15 cellular contexts compared by ENCODE assay signal in genomic region chr19:51738523-51738922, GRCh38. TPM values are rescaled to one million over a fixed set of nuclear protein-coding genes. Genes with fewer than 3 reads are reported as not detected.
"Had no signal": no experiment of that assay in that cellular context is flagged by ENCODE, and none has a peak within 500 bp of the region (broad histone marks: within the 10 kb centered on the region; RNA-seq: fewer than 3 reads in every experiment).

No MANE protein-coding gene starts in this region.

RNA-seq across cellular contexts. Expression of gene FPR1, which starts 13.2 kb away (rescaled TPM):
- total RNA-seq: activated CD4-positive, alpha-beta memory T cell treated with anti-CD3 and anti-CD28 coated beads for 36 hours; activated CD4-positive, alpha-beta memory T cell treated with anti-CD3 and anti-CD28 coated beads, Interleukin-2, amount 10 ng/mL, durations not matched to agents 7 days and 5 days; activated CD4-positive, alpha-beta T cell treated with anti-CD3 and anti-CD28 coated beads for 36 hours; activated CD4-positive, alpha-beta T cell treated with anti-CD3 and anti-CD28 coated beads, Interleukin-2, amount 10 ng/mL, durations not matched to agents 24 days and 14 days; activated CD4-positive, alpha-beta T cell treated with anti-CD3 and anti-CD28 coated beads, Interleukin-2, amount 10 ng/mL, durations not matched to agents 7 days and 5 days; activated CD8-positive, alpha-beta memory T cell treated with anti-CD3 and anti-CD28 coated beads for 36 hours; activated CD8-positive, alpha-beta memory T cell treated with anti-CD3 and anti-CD28 coated beads, Interleukin-2, amount 10 ng/mL, durations not matched to agents 7 days and 5 days; activated CD8-positive, alpha-beta T cell treated with anti-CD3 and anti-CD28 coated beads for 36 hours; activated CD8-positive, alpha-beta T cell treated with anti-CD3 and anti-CD28 coated beads, Interleukin-2, amount 10 ng/mL, durations not matched to agents 7 days and 5 days; T-helper 1 cell treated with Interleukin-12 subunit alpha and Interleukin-12 subunit beta and Interleukin-4 antibody, amounts not matched to agents 30 ng/mL and 1 ng/mL, for 36 hours; T-helper 2 cell treated with Interferon-gamma antibody and Interleukin-4, amounts not matched to agents 100 ng/mL and 5 ng/mL, for 36 hours had no signal

RNA-seq across cellular contexts. Expression of gene HAS1, which starts 14.7 kb away (rescaled TPM):
- total RNA-seq: activated B cell treated with CpG ODN at 0.5 μM for 24 hours; activated CD4-positive, alpha-beta memory T cell treated with anti-CD3 and anti-CD28 coated beads for 36 hours; activated CD4-positive, alpha-beta memory T cell treated with anti-CD3 and anti-CD28 coated beads, Interleukin-2, amount 10 ng/mL, durations not matched to agents 7 days and 5 days; activated CD4-positive, alpha-beta T cell treated with anti-CD3 and anti-CD28 coated beads for 36 hours; activated CD4-positive, alpha-beta T cell treated with anti-CD3 and anti-CD28 coated beads, Interleukin-2, amount 10 ng/mL, durations not matched to agents 24 days and 14 days; activated CD4-positive, alpha-beta T cell treated with anti-CD3 and anti-CD28 coated beads, Interleukin-2, amount 10 ng/mL, durations not matched to agents 7 days and 5 days; activated CD8-positive, alpha-beta memory T cell treated with anti-CD3 and anti-CD28 coated beads for 36 hours; activated CD8-positive, alpha-beta memory T cell treated with anti-CD3 and anti-CD28 coated beads, Interleukin-2, amount 10 ng/mL, durations not matched to agents 7 days and 5 days; activated CD8-positive, alpha-beta T cell treated with anti-CD3 and anti-CD28 coated beads for 36 hours; activated CD8-positive, alpha-beta T cell treated with anti-CD3 and anti-CD28 coated beads, Interleukin-2, amount 10 ng/mL, durations not matched to agents 7 days and 5 days; T-cell; T-helper 1 cell treated with Interleukin-12 subunit alpha and Interleukin-12 subunit beta and Interleukin-4 antibody, amounts not matched to agents 30 ng/mL and 1 ng/mL, for 36 hours; T-helper 17 cell; T-helper 2 cell treated with Interferon-gamma antibody and Interleukin-4, amounts not matched to agents 100 ng/mL and 5 ng/mL, for 36 hours had no signal

RNA-seq across cellular contexts. Expression of gene FPR2, which starts 22.5 kb away (rescaled TPM):
- total RNA-seq: activated B cell treated with CpG ODN at 0.5 μM for 24 hours; activated CD4-positive, alpha-beta memory T cell treated with anti-CD3 and anti-CD28 coated beads for 36 hours; activated CD4-positive, alpha-beta memory T cell treated with anti-CD3 and anti-CD28 coated beads, Interleukin-2, amount 10 ng/mL, durations not matched to agents 7 days and 5 days; activated CD4-positive, alpha-beta T cell treated with anti-CD3 and anti-CD28 coated beads for 36 hours; activated CD4-positive, alpha-beta T cell treated with anti-CD3 and anti-CD28 coated beads, Interleukin-2, amount 10 ng/mL, durations not matched to agents 24 days and 14 days; activated CD4-positive, alpha-beta T cell treated with anti-CD3 and anti-CD28 coated beads, Interleukin-2, amount 10 ng/mL, durations not matched to agents 7 days and 5 days; activated CD8-positive, alpha-beta memory T cell treated with anti-CD3 and anti-CD28 coated beads for 36 hours; activated CD8-positive, alpha-beta memory T cell treated with anti-CD3 and anti-CD28 coated beads, Interleukin-2, amount 10 ng/mL, durations not matched to agents 7 days and 5 days; activated CD8-positive, alpha-beta T cell treated with anti-CD3 and anti-CD28 coated beads for 36 hours; activated CD8-positive, alpha-beta T cell treated with anti-CD3 and anti-CD28 coated beads, Interleukin-2, amount 10 ng/mL, durations not matched to agents 7 days and 5 days; T-cell; T-helper 1 cell treated with Interleukin-12 subunit alpha and Interleukin-12 subunit beta and Interleukin-4 antibody, amounts not matched to agents 30 ng/mL and 1 ng/mL, for 36 hours; T-helper 2 cell treated with Interferon-gamma antibody and Interleukin-4, amounts not matched to agents 100 ng/mL and 5 ng/mL, for 36 hours had no signal

RNA-seq across cellular contexts. Expression of gene FPR3, which starts 56.4 kb away (rescaled TPM):
- total RNA-seq: activated CD4-positive, alpha-beta memory T cell treated with anti-CD3 and anti-CD28 coated beads for 36 hours; activated CD4-positive, alpha-beta memory T cell treated with anti-CD3 and anti-CD28 coated beads, Interleukin-2, amount 10 ng/mL, durations not matched to agents 7 days and 5 days; activated CD4-positive, alpha-beta T cell treated with anti-CD3 and anti-CD28 coated beads for 36 hours; activated CD4-positive, alpha-beta T cell treated with anti-CD3 and anti-CD28 coated beads, Interleukin-2, amount 10 ng/mL, durations not matched to agents 24 days and 14 days; activated CD4-positive, alpha-beta T cell treated with anti-CD3 and anti-CD28 coated beads, Interleukin-2, amount 10 ng/mL, durations not matched to agents 7 days and 5 days; activated CD8-positive, alpha-beta memory T cell treated with anti-CD3 and anti-CD28 coated beads for 36 hours; activated CD8-positive, alpha-beta memory T cell treated with anti-CD3 and anti-CD28 coated beads, Interleukin-2, amount 10 ng/mL, durations not matched to agents 7 days and 5 days; activated CD8-positive, alpha-beta T cell treated with anti-CD3 and anti-CD28 coated beads for 36 hours; activated CD8-positive, alpha-beta T cell treated with anti-CD3 and anti-CD28 coated beads, Interleukin-2, amount 10 ng/mL, durations not matched to agents 7 days and 5 days; T-helper 1 cell treated with Interleukin-12 subunit alpha and Interleukin-12 subunit beta and Interleukin-4 antibody, amounts not matched to agents 30 ng/mL and 1 ng/mL, for 36 hours; T-helper 17 cell; T-helper 2 cell treated with Interferon-gamma antibody and Interleukin-4, amounts not matched to agents 100 ng/mL and 5 ng/mL, for 36 hours; WTC11 had no signal
